Comparison of ENCODE assay signal across 9 cellular contexts in the genomic region with DNA sequence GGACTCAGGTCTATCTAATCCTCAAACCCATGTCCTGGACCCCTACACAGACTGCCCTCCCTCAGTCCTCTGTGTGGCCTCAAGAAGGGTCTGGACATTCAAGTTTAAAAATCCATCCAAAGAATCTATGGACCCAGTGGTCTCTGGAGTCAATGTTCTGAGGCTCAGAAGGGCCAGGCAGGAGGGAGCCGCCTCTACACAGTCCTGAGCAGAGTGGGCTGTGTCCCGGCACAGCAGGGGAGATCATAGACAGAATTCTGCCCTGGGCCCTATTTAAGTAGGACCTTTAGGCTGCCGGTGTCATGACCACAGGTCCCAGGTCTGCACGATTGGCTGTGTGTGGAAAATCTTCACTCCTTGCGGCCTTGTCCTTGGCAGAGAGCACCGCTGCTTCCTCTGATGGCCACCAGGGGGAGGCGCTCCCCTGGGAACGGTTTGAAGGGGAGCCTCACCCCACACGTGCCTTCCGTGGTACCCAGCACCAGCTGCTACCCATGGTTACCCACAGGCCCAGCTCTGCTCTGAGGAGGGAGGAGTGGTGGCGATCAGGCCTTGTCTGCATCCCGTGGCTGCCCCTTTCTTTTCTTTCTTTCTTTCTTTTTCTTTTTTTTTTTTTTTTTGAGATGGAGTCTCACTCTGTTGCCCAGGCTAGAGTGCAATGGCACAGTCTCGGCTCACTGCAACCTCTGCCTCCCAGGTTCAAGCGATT. TPM values are rescaled to one million over a fixed set of nuclear protein-coding genes. Genes with fewer than 3 reads are reported as not detected.
DNase-seq lines count a peak whose midpoint lies in the region; ATAC-seq, FAIRE-seq and TF ChIP-seq lines count a peak whose summit lies in the region.
"Had no signal": no experiment of that assay in that cellular context is flagged by ENCODE, and none has a peak within 500 bp of the region (broad histone marks: within the 10 kb centered on the region; RNA-seq: fewer than 3 reads in every experiment).

No MANE protein-coding gene starts in this region.

- no peaks in the 10 kb centered on the region for H3K4me1 ChIP-seq in left lung

- ATAC-seq in HG03159 (IDR thresholded peaks at IDR 0.05; ENCODE audit: unreplicated experiment) (peak; percentile 88), left lung (peak; percentile 98)

- no peak overlapping the region for H3K27ac ChIP-seq in left lung

- peaks cover 0 to under 1% of the 10 kb centered on the region in 2 donors for H3K9me3 ChIP-seq in left lung

- peak; percentile 79 to 85 for TF ChIP-seq CTCF in left lung (IDR thresholded peaks at IDR 0.05)

- DNase-seq in 8988T (peak; percentile 69), GM18507 (ENCODE audit: extremely low spot score, insufficient read length, low read depth) (peak; percentile 62), NCI-H345 (lab: John Stamatoyannopoulos, UW) (peak; percentile 75), left lung (peak; percentile 69 to 90)
- DNase-seq in activated CD4-positive, alpha-beta T cell treated with anti-CD3 and anti-CD28 coated beads for 1 hour = peak; percentile 62
- peak; percentile 57 for DNase-seq in central memory CD4-positive, alpha-beta T cell
- DNase-seq in stimulated activated CD4-positive, alpha-beta T cell treated with anti-CD3 and anti-CD28 coated beads, TNF-alpha, amount 100 ng/mL, for 48 hours (ENCODE audit: low read depth in 3 of 3) = peak; percentile 46 to 63 (median 55)

- H3K27me3 ChIP-seq in left lung = no peaks in the 10 kb centered on the region

- peak; percentile 87 for FAIRE-seq in GM18507 (lab: Jason Lieb, UNC)
- FAIRE-seq: G401.6 had no signal

- intact Hi-C loops in left lung (cut with DNase I) = loop anchor here in 1 of 2 donors (5.0 kb wide), 1 partner anchor 125 kb away; no protein-coding TSS in a partner anchor

- no peaks in the 10 kb centered on the region for H3K36me3 ChIP-seq in left lung

- no peak overlapping the region for H3K4me3 ChIP-seq in left lung

RNA-seq across cellular contexts. Expression of gene CHRD, which starts 37.9 kb away (rescaled TPM):
- 1 to 10 TPM; 5.6 to 8.6 TPM for total RNA-seq in left lung

RNA-seq across cellular contexts. Expression of gene THPO, which starts 39.8 kb away (rescaled TPM):
- under 1 TPM; 0.23 to 0.65 TPM for total RNA-seq in left lung

RNA-seq across cellular contexts. Expression of gene POLR2H, which starts 56.3 kb away (rescaled TPM):
- total RNA-seq in left lung = 10 to 100 TPM; 54.7 to 71.3 TPM

RNA-seq across cellular contexts. Expression of gene CLCN2, which starts 56.4 kb away (rescaled TPM):
- 1 to 10 TPM; 4.4 to 5.6 TPM for total RNA-seq in left lung
